29 cellular contexts compared by ENCODE assay signal in the genomic region with DNA sequence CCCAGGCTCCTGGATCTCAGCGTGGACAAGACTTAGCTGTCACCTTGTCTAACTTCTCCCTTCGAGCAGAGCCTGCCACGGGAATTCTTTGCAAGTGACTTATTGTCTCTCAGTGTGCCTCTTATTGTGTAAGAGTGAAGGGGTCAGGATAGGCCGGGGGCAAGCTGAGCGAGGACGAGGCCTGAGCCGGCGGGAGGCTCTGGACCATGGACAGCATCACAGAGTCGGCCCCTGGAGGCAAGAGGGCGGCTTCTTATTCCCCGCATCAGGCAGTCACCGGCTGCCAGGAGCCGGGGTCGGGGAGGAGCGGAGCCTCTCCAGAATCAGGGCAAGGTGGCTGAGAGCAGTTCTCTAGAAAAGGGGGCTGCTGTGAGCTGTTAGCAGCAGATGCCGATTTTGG.
DNase-seq lines count a peak whose midpoint lies in the region; ATAC-seq, FAIRE-seq and TF ChIP-seq lines count a peak whose summit lies in the region.
"Had no signal": no experiment of that assay in that cellular context is flagged by ENCODE, and none has a peak within 500 bp of the region (broad histone marks: within the 10 kb centered on the region; RNA-seq: fewer than 3 reads in every experiment).

No MANE protein-coding gene starts in this region.

- TF ChIP-seq POLR2A in HepG2 (IDR thresholded peaks at IDR 0.05; ENCODE audit: insufficient read depth in 1 of 2, low read depth in 2 of 2, low read length in 2 of 2) (no peak), right lobe of liver (IDR thresholded peaks at IDR 0.05) (no peak)

- H2AFZ ChIP-seq in HepG2 (ENCODE audit: low read length) (no peak overlapping the region), mesenchymal stem cell (ENCODE audit: low read depth, low read length) (no peak overlapping the region)

- no peak overlapping the region for H2BK12ac ChIP-seq in mesenchymal stem cell (ENCODE audit: low read length in 2 of 2)

- DNase-seq in HepG2 (ENCODE audit: low spot score): no peak
- no peak for DNase-seq in right lobe of liver
- DNase-seq in mesenchymal stem cell: no peak
- no peak for DNase-seq in SIG-M5 (lab: John Stamatoyannopoulos, UW)
- no peak for DNase-seq in anterior cingulate cortex (lab: John Stamatoyannopoulos, UW)
- DNase-seq: 8988T; activated CD4-positive, alpha-beta T cell treated with anti-CD3 and anti-CD28 coated beads, Interleukin-2, amount 50 U/mL, for 4 hours; activated CD4-positive, CD25-positive, alpha-beta regulatory T cell; activated naive CD4-positive, alpha-beta T cell treated with Interleukin-2 at 50 U/mL for 16 hours; activated T-cell treated with anti-CD3 and anti-CD28 coated beads, Interleukin-2, amount 50 U/mL, for 72 hours; adrenal gland; brain microvascular endothelial cell; CD8-positive, alpha-beta T cell; effector CD4-positive, alpha-beta T cell; EL; GOT3; MG63; NCI-H2081 treated with DMSO at 0.1 percent for 48 hours; NCI-H446 treated with DMSO at 0.1 percent for 48 hours; sigmoid colon; stimulated activated CD4-positive, alpha-beta T cell treated with anti-CD3 and anti-CD28 coated beads, Interleukin-4, amount 100 ng/mL, for 24 hours; stimulated activated naive CD4-positive, alpha-beta T cell had no signal

- TF ChIP-seq CTCF in HepG2 (CRISPR knock-in tag; IDR thresholded peaks at IDR 0.05): no peak
- TF ChIP-seq CTCF in right lobe of liver (IDR thresholded peaks at IDR 0.05): no peak
- no peak for TF ChIP-seq CTCF in brain (conservative IDR thresholded peaks at IDR 0.05)

- POLR2A ChIA-PET in HepG2 (lab: Yijun Ruan, JAX): no interaction called here

- ATAC-seq in HepG2 (peak; percentile 29; the same call in 2 of the 3 replicates), right lobe of liver (no peak), GM19467 (IDR thresholded peaks at IDR 0.05; ENCODE audit: unreplicated experiment) (no peak)
- no peak for ATAC-seq in activated CD4-positive, CD25-positive, alpha-beta regulatory T cell treated with anti-CD3 and anti-CD28 coated beads, Interleukin-2, amount 50 U/mL, for 24 hours
- ATAC-seq: activated T-cell treated with anti-CD3 and anti-CD28 coated beads, Interleukin-2, amount 50 U/mL, for 72 hours; CD8-positive, alpha-beta T cell had no signal

- no peak overlapping the region for H2AK5ac ChIP-seq in mesenchymal stem cell (ENCODE audit: low read length, severe bottlenecking)

- H3K9ac ChIP-seq in HepG2 (ENCODE audit: insufficient read depth, low read depth, low read length) (no peak overlapping the region), mesenchymal stem cell (ENCODE audit: low read length) (no peak overlapping the region)

- peak overlapping the region in 3 of 5 experiments; percentile 31 to 83 (median 82) for H3K27ac Mint-ChIP-seq in brain
- H3K27ac Mint-ChIP-seq: activated T-cell treated with anti-CD3 and anti-CD28 coated beads, Interleukin-2, amount 50 U/mL, for 72 hours; CD8-positive, alpha-beta T cell had no signal

- H4K8ac ChIP-seq in mesenchymal stem cell (ENCODE audit: low read length): no peak overlapping the region

- H3K4me3 Mint-ChIP-seq in brain: no peak overlapping the region
- H3K4me3 Mint-ChIP-seq: activated T-cell treated with anti-CD3 and anti-CD28 coated beads, Interleukin-2, amount 50 U/mL, for 72 hours; CD8-positive, alpha-beta T cell had no signal

- no peaks in the 10 kb centered on the region for H3K36me3 ChIP-seq in HepG2 (replicated peaks in 1 of 2; ENCODE audit: control insufficient read depth in 1 of 2, insufficient read depth in 2 of 2, low read length in 2 of 2)
- H3K36me3 ChIP-seq in right lobe of liver: no peaks in the 10 kb centered on the region
- H3K36me3 ChIP-seq in mesenchymal stem cell (ENCODE audit: control insufficient read depth in 1 of 2, insufficient read depth in 2 of 2, low read depth in 1 of 2, low read length in 2 of 2): no peaks in the 10 kb centered on the region
- H3K36me3 ChIP-seq: adrenal gland, brain microvascular endothelial cell, MG63, prostate gland, sigmoid colon had no signal

- no TSS peak for BruUV-seq in HepG2 (replicated peaks; lab: Mats Ljungman, UMichigan)

- H3K4me3 ChIP-seq in HepG2 (replicated peaks in 1 of 3; ENCODE audit: insufficient read depth in 1 of 3, low read depth in 2 of 3, low read length in 3 of 3): no peak overlapping the region
- H3K4me3 ChIP-seq in right lobe of liver: no peak overlapping the region
- H3K4me3 ChIP-seq in mesenchymal stem cell (ENCODE audit: insufficient read depth in 1 of 2, low read depth in 1 of 2, low read length in 2 of 2): no peak overlapping the region
- H3K4me3 ChIP-seq: adrenal gland, lung, MG63, prostate gland, sigmoid colon had no signal

- under 1% methylated on average over 16 of the region's 16 CpGs for WGBS in HepG2 (ENCODE audit: low lambda C conversion rate)
- 42% methylated on average over 9 of the region's 16 CpGs for WGBS in right lobe of liver (ENCODE audit: insufficient coverage, low coverage, low lambda C conversion rate, missing lambda C conversion rate)
- WGBS in mesenchymal stem cell: 67% methylated on average over 15 of the region's 16 CpGs

- no peak overlapping the region for H3K23ac ChIP-seq in mesenchymal stem cell (ENCODE audit: low read length in 2 of 2)

- H3K36me3 Mint-ChIP-seq in brain: no peaks in the 10 kb centered on the region
- H3K36me3 Mint-ChIP-seq: CD8-positive, alpha-beta T cell had no signal

- no peaks in the 10 kb centered on the region for H3K79me2 ChIP-seq in HepG2 (ENCODE audit: insufficient read depth, low read length)

- no peak for TF ChIP-seq RAD21 in HepG2 (CRISPR knock-in tag; IDR thresholded peaks at IDR 0.05)

- H3K9me3 ChIP-seq in HepG2 (ENCODE audit: low read length) (no peaks in the 10 kb centered on the region), right lobe of liver (no peaks in the 10 kb centered on the region), mesenchymal stem cell (ENCODE audit: control insufficient read depth, low read length) (no peaks in the 10 kb centered on the region)
- H3K9me3 ChIP-seq: adrenal gland, MG63, prostate gland, sigmoid colon had no signal

- H3K27me3 Mint-ChIP-seq in brain: no peaks in the 10 kb centered on the region

- in situ Hi-C loops in HepG2 (cut with HindIII; ENCODE audit: extremely low pct_ligation_motif_present, low pct_unique_long_range_greater_than_20kb): no loop called here

- no peaks in the 10 kb centered on the region for H3K4me1 ChIP-seq in HepG2 (ENCODE audit: insufficient read depth, low read length)
- peaks cover 0 to 7% (median 0%) of the 10 kb centered on the region in 4 donors for H3K4me1 ChIP-seq in right lobe of liver
- H3K4me1 ChIP-seq in mesenchymal stem cell (ENCODE audit: control insufficient read depth, insufficient read depth, low read depth, low read length): peaks cover 6% of the 10 kb centered on the region

- no peak overlapping the region for H2BK5ac ChIP-seq in mesenchymal stem cell (ENCODE audit: low read depth, low read length, poor library complexity, severe bottlenecking)

- H3K4ac ChIP-seq in mesenchymal stem cell (ENCODE audit: low read depth in 1 of 2, low read length in 2 of 2): no peak overlapping the region

- H3K4me1 Mint-ChIP-seq in brain: peaks cover 80% of the 10 kb centered on the region

- no peak overlapping the region for H3K4me2 ChIP-seq in HepG2 (ENCODE audit: low read depth, low read length)
- H3K4me2 ChIP-seq in mesenchymal stem cell (ENCODE audit: low read length, poor library complexity, severe bottlenecking): no peak overlapping the region

- peaks cover 0 to 3% (median 0%) of the 10 kb centered on the region in 5 experiments for H3K9me3 Mint-ChIP-seq in brain
- H3K9me3 Mint-ChIP-seq: activated T-cell treated with anti-CD3 and anti-CD28 coated beads, Interleukin-2, amount 50 U/mL, for 72 hours; CD8-positive, alpha-beta T cell had no signal

- intact Hi-C loops in HepG2 (cut with micrococcal nuclease; ENCODE audit: unreplicated experiment): no loop called here
- intact Hi-C loops in right lobe of liver (cut with DNase I): no loop called here

- H3K18ac ChIP-seq in mesenchymal stem cell (ENCODE audit: low read depth in 1 of 2, low read length in 2 of 2): no peak overlapping the region

- H4K20me1 ChIP-seq in HepG2 (ENCODE audit: insufficient read depth, low read length): no peaks in the 10 kb centered on the region

- no peak overlapping the region for H3K14ac ChIP-seq in mesenchymal stem cell (ENCODE audit: low read length in 2 of 2)

- peak overlapping the region; percentile 49 for H2BK15ac ChIP-seq in mesenchymal stem cell (ENCODE audit: low read depth, poor library complexity, severe bottlenecking)

- H3K27ac ChIP-seq in HepG2 (ENCODE audit: extremely low read length, insufficient read depth, low read length) (no peak overlapping the region), right lobe of liver (no peak overlapping the region), mesenchymal stem cell (ENCODE audit: low read length, poor library complexity, severe bottlenecking) (no peak overlapping the region)
- H3K27ac ChIP-seq: adrenal gland, brain microvascular endothelial cell, epithelial cell of prostate, prostate gland, sigmoid colon had no signal

- H3K79me1 ChIP-seq in mesenchymal stem cell (replicated peaks; ENCODE audit: low read length, poor library complexity, severe bottlenecking): no peaks in the 10 kb centered on the region

- FAIRE-seq in HepG2 (lab: Jason Lieb, UNC): no peak
- FAIRE-seq: GM12892 had no signal

- TF ChIP-seq EP300 in HepG2 (IDR thresholded peaks at IDR 0.05; ENCODE audit: low read depth in 2 of 2, low read length in 2 of 2) (no peak), HepG2 (CRISPR knock-in tag; IDR thresholded peaks at IDR 0.05; ENCODE audit: borderline replicate concordance) (no peak)

- no peak overlapping the region for H4K91ac ChIP-seq in mesenchymal stem cell (ENCODE audit: low read length)

- H3K27me3 ChIP-seq in HepG2 (ENCODE audit: control insufficient read depth in 1 of 2, insufficient read depth in 2 of 2, low read length in 2 of 2) (peaks cover 8 to 59% of the 10 kb centered on the region in 2 experiments; a peak in 4 of 5 replicates), right lobe of liver (peaks cover 0 to 2% of the 10 kb centered on the region in 2 donors), mesenchymal stem cell (ENCODE audit: control insufficient read depth in 1 of 2, insufficient read depth in 1 of 2, low read length in 2 of 2) (peaks cover 57 to 58% of the 10 kb centered on the region in 2 experiments)
- H3K27me3 ChIP-seq: adrenal gland, MG63 had no signal

- CTCF ChIA-PET in HepG2 (lab: Yijun Ruan, JAX; ENCODE audit: low intra/inter-chr PET ratio, low total read pairs): no interaction called here

- H2BK120ac ChIP-seq in mesenchymal stem cell (ENCODE audit: low read depth, low read length): no peak overlapping the region

TF ChIP-seq in HepG2, 621 proteins besides CTCF, POLR2A, EP300 and RAD21 (continues in another document):
- TF ChIP-seq ZNF274 (CRISPR knock-in tag; IDR thresholded peaks at IDR 0.05): no peak
